1 cellular context compared by ENCODE assay signal in genomic region chr17:44112284-44113280, GRCh38.
TF ChIP-seq lines count a peak whose summit lies in the region.

No MANE protein-coding gene starts in this region.

TF ChIP-seq in HEK293, 187 proteins besides CTCF, POLR2A, EP300 and RAD21 (continued from another document and continues in another):
- TF ChIP-seq ZBTB44 (tag by site-specific recombination; IDR thresholded peaks at IDR 0.05) (no peak), ZNF529 (tag by site-specific recombination; IDR thresholded peaks at IDR 0.05; ENCODE audit: insufficient replicate concordance) (no peak), ZNF514 (tag by site-specific recombination; IDR thresholded peaks at IDR 0.05) (no peak), ZNF704 (tag by site-specific recombination; IDR thresholded peaks at IDR 0.05) (no peak), ELK4 (IDR thresholded peaks at IDR 0.05; ENCODE audit: borderline replicate concordance, low read depth, low read length) (no peak), ZBTB26 (tag by site-specific recombination; optimal IDR thresholded peaks at IDR 0.05) (no peak), KLF17 (tag by site-specific recombination; IDR thresholded peaks at IDR 0.05) (no peak), ZNF600 (tag by site-specific recombination; IDR thresholded peaks at IDR 0.05) (no peak), ZFHX2 (tag by site-specific recombination; conservative IDR thresholded peaks at IDR 0.05) (peak; percentile 35; the same call in 1 of the 2 replicates), ZNF707 (tag by site-specific recombination; IDR thresholded peaks at IDR 0.05) (no peak), ZNF26 (tag by site-specific recombination; IDR thresholded peaks at IDR 0.05) (no peak), FEZF1 (tag by site-specific recombination; IDR thresholded peaks at IDR 0.05) (no peak), WT1 (tag by site-specific recombination; IDR thresholded peaks at IDR 0.05) (no peak), REPIN1 (tag by site-specific recombination; IDR thresholded peaks at IDR 0.05; ENCODE audit: low read depth) (no peak), ZNF302 (tag by site-specific recombination; IDR thresholded peaks at IDR 0.05; ENCODE audit: low read depth) (no peak), ZNF449 (tag by site-specific recombination; IDR thresholded peaks at IDR 0.05) (0 out of 2 replicates have a peak, but pooled peaks have one; percentile 40), ZNF610 (tag by site-specific recombination; IDR thresholded peaks at IDR 0.05; ENCODE audit: borderline replicate concordance) (no peak), GLIS1 (tag by site-specific recombination; IDR thresholded peaks at IDR 0.05) (peak; percentile 14; the same call in 1 of the 2 replicates), ZNF214 (tag by site-specific recombination; IDR thresholded peaks at IDR 0.05; ENCODE audit: borderline replicate concordance) (no peak), SP2 (tag by site-specific recombination; IDR thresholded peaks at IDR 0.05) (no peak), ZNF558 (tag by site-specific recombination; IDR thresholded peaks at IDR 0.05) (no peak), ZNF768 (tag by site-specific recombination; IDR thresholded peaks at IDR 0.05) (no peak), ZNF394 (tag by site-specific recombination; IDR thresholded peaks at IDR 0.05; ENCODE audit: borderline replicate concordance) (peak; percentile 65; the same call in 1 of the 2 replicates), ZFP69B (tag by site-specific recombination; IDR thresholded peaks at IDR 0.05) (no peak), ZSCAN16 (tag by site-specific recombination; IDR thresholded peaks at IDR 0.05) (no peak), ZNF426 (tag by site-specific recombination; IDR thresholded peaks at IDR 0.05) (no peak), ZNF184 (tag by site-specific recombination; IDR thresholded peaks at IDR 0.05) (no peak), ZNF544 (tag by site-specific recombination; IDR thresholded peaks at IDR 0.05) (no peak), KLF1 (tag by site-specific recombination; IDR thresholded peaks at IDR 0.05) (no peak), ZNF274 (IDR thresholded peaks at IDR 0.05; ENCODE audit: low read length) (no peak), ZNF274 (tag by site-specific recombination; IDR thresholded peaks at IDR 0.05; ENCODE audit: borderline replicate concordance) (no peak), ATF2 (tag by site-specific recombination; IDR thresholded peaks at IDR 0.05; ENCODE audit: low read depth) (peak; percentile 31; the same call in 1 of the 2 replicates), ZNF843 (tag by site-specific recombination; IDR thresholded peaks at IDR 0.05) (no peak), PRDM6 (tag by site-specific recombination; IDR thresholded peaks at IDR 0.05) (no peak), ZNF521 (tag by site-specific recombination; IDR thresholded peaks at IDR 0.05) (no peak), PBX3 (CRISPR knock-in tag; IDR thresholded peaks at IDR 0.05) (no peak), ZNF48 (tag by site-specific recombination; IDR thresholded peaks at IDR 0.05) (no peak), ZNF433 (tag by site-specific recombination; IDR thresholded peaks at IDR 0.05; ENCODE audit: low read depth) (no peak), ZNF341 (tag by site-specific recombination; IDR thresholded peaks at IDR 0.05; ENCODE audit: low read depth) (no peak), ZNF623 (tag by site-specific recombination; IDR thresholded peaks at IDR 0.05) (no peak), ZNF501 (tag by site-specific recombination; IDR thresholded peaks at IDR 0.05) (no peak), ZNF37A (tag by site-specific recombination; IDR thresholded peaks at IDR 0.05) (no peak), ZNF335 (tag by site-specific recombination; conservative IDR thresholded peaks at IDR 0.05) (peak; percentile 44), HOXC10 (CRISPR knock-in tag; IDR thresholded peaks at IDR 0.05) (no peak), ZNF510 (tag by site-specific recombination; IDR thresholded peaks at IDR 0.05; ENCODE audit: insufficient replicate concordance) (no peak), ZNF133 (tag by site-specific recombination; IDR thresholded peaks at IDR 0.05) (no peak), ZBTB1 (tag by site-specific recombination; IDR thresholded peaks at IDR 0.05) (no peak), MYNN (tag by site-specific recombination; IDR thresholded peaks at IDR 0.05; ENCODE audit: borderline replicate concordance) (no peak), ZNF148 (tag by site-specific recombination; IDR thresholded peaks at IDR 0.05; ENCODE audit: borderline replicate concordance) (no peak), HOXD13 (CRISPR knock-in tag; IDR thresholded peaks at IDR 0.05; ENCODE audit: borderline replicate concordance) (no peak), ZEB2 (tag by site-specific recombination; IDR thresholded peaks at IDR 0.05) (no peak), SCRT1 (tag by site-specific recombination; IDR thresholded peaks at IDR 0.05; ENCODE audit: borderline replicate concordance) (no peak)
